8 cellular contexts compared by ENCODE assay signal in genomic region chr3:184561329-184562145, GRCh38. TPM values are rescaled to one million over a fixed set of nuclear protein-coding genes. Genes with fewer than 3 reads are reported as not detected.
DNase-seq lines count a peak whose midpoint lies in the region; ATAC-seq and TF ChIP-seq lines count a peak whose summit lies in the region.

EPHB3 (plus strand) TSS chr3:184561785; CDS start chr3:184562236, 451 bp downstream.

- no peaks in the 10 kb centered on the region for H3K36me3 ChIP-seq in iPS-20b (ENCODE audit: insufficient read depth, low read depth, low read length)
- no peaks in the 10 kb centered on the region for H3K36me3 ChIP-seq in skeletal muscle tissue (ENCODE audit: control insufficient read depth in 3 of 3, insufficient read depth in 3 of 3, low read length in 3 of 3)

- peak; percentile 93 for TF ChIP-seq CTCF in WTC11 (IDR thresholded peaks at IDR 0.05)
- peak; percentile 96 for TF ChIP-seq CTCF in cardiac fibroblast (IDR thresholded peaks at IDR 0.05; ENCODE audit: low read depth, low read length)

- H3K9me3 Mint-ChIP-seq in WTC11 = no peaks in the 10 kb centered on the region

- DNase-seq in AG08395 (ENCODE audit: low spot score) = peak; percentile 99
- peak; percentile 99 for DNase-seq in NCI-H2227 treated with DMSO at 0.1 percent for 48 hours (lab: John Stamatoyannopoulos, UW)
- DNase-seq in WTC11 (ENCODE audit: low spot score) = peak; percentile 99
- DNase-seq in cardiac fibroblast (ENCODE audit: low read depth in 2 of 2) = peak; percentile 99

- no peak within 1 kb of the TSS for H3K27ac Mint-ChIP-seq in WTC11

- peak within 1 kb of the TSS; percentile 71 for H3K4me3 Mint-ChIP-seq in WTC11

- H3K9me3 ChIP-seq in iPS-20b (ENCODE audit: insufficient read depth, low read depth, low read length) (no peaks in the 10 kb centered on the region), skeletal muscle tissue (ENCODE audit: control insufficient read depth in 3 of 3, low read length in 3 of 3) (no peaks in the 10 kb centered on the region)

- H3K27ac ChIP-seq in iPS-20b (ENCODE audit: low read length) = no peak within 1 kb of the TSS
- H3K27ac ChIP-seq in skeletal muscle tissue (ENCODE audit: low read depth, low read length) = no peak within 1 kb of the TSS

- POLR2A ChIA-PET in WTC11 (lab: Charles Lee) = interaction anchor here (0.6 to 1.4 kb wide), 9 partner anchors 12 to 451 kb away, joined by 3 to 7 read pairs (median 4); partner anchors contain the start of gene MAGEF1

- ATAC-seq in GM18909 (IDR thresholded peaks at IDR 0.05; ENCODE audit: poor library complexity, unreplicated experiment) = peak; percentile 86
- ATAC-seq in HG03196 (IDR thresholded peaks at IDR 0.05; ENCODE audit: unreplicated experiment) = peak; percentile 82
- peak; percentile 90 for ATAC-seq in WTC11

- no peaks in the 10 kb centered on the region for H3K36me3 Mint-ChIP-seq in WTC11

- CTCF ChIA-PET in WTC11 (lab: Charles Lee) = interaction anchor here (0.5 to 3.2 kb wide), 90 partner anchors 8 to 709 kb away, joined by 3 to 78 read pairs (median 5); partner anchors contain the start of genes MAGEF1 and VPS8

- H3K4me1 ChIP-seq in iPS-20b (ENCODE audit: insufficient read depth, low read length) (peaks cover 25% of the 10 kb centered on the region), skeletal muscle tissue (ENCODE audit: control insufficient read depth in 3 of 3, insufficient read depth in 3 of 3, low read length in 3 of 3) (peaks cover 10 to 25% (median 25%) of the 10 kb centered on the region in 3 donors)

- H3K9ac ChIP-seq in iPS-20b (ENCODE audit: low read depth, low read length) = no peak within 1 kb of the TSS
- H3K9ac ChIP-seq in skeletal muscle tissue (ENCODE audit: low read depth in 1 of 3, low read length in 3 of 3) = peak within 1 kb of the TSS; percentile 14 to 70 (median 34)

- H3K4me3 ChIP-seq in cardiac fibroblast (replicated peaks in 1 of 2; ENCODE audit: low read depth in 2 of 2, low read length in 2 of 2) = peak within 1 kb of the TSS; percentile 46 to 61
- peak within 1 kb of the TSS; percentile 44; the same call in 1 of the 2 replicates for H3K4me3 ChIP-seq in iPS-20b (ENCODE audit: low read length)
- H3K4me3 ChIP-seq in skeletal muscle tissue (ENCODE audit: low read length in 3 of 3) = peak within 1 kb of the TSS; percentile 70 to 71 (median 70)

- H3K27me3 Mint-ChIP-seq in WTC11 (ENCODE audit: low read depth) = peaks cover 88% of the 10 kb centered on the region

- peaks cover 61% of the 10 kb centered on the region for H3K4me1 Mint-ChIP-seq in WTC11

- H3K27me3 ChIP-seq in iPS-20b (ENCODE audit: insufficient read depth, low read length) (peaks cover 97% of the 10 kb centered on the region), skeletal muscle tissue (ENCODE audit: control insufficient read depth in 3 of 3, insufficient read depth in 3 of 3, low read length in 3 of 3) (peaks cover 18 to 39% (median 35%) of the 10 kb centered on the region in 3 donors)

TF ChIP-seq in WTC11, 78 proteins besides CTCF, POLR2A, EP300 and RAD21:
- TF ChIP-seq ZNF121 (CRISPR knock-in tag; IDR thresholded peaks at IDR 0.05) (peak; percentile 96), PRRX2 (CRISPR knock-in tag; IDR thresholded peaks at IDR 0.05) (no peak), SP1 (CRISPR knock-in tag; conservative IDR thresholded peaks at IDR 0.05) (peak; percentile 97), HMGXB4 (CRISPR knock-in tag; IDR thresholded peaks at IDR 0.05) (peak; percentile 65; the same call in 1 of the 2 replicates), FOXK1 (CRISPR knock-in tag; IDR thresholded peaks at IDR 0.05) (no peak), GTF2I (CRISPR knock-in tag; conservative IDR thresholded peaks at IDR 0.05) (no peak), E2F5 (CRISPR knock-in tag; IDR thresholded peaks at IDR 0.05) (peak; percentile 24; the same call in 1 of the 2 replicates), ZNF396 (CRISPR knock-in tag; IDR thresholded peaks at IDR 0.05; ENCODE audit: borderline replicate concordance) (no peak), ETV6 (CRISPR knock-in tag; IDR thresholded peaks at IDR 0.05) (peak; percentile 61; the same call in 1 of the 2 replicates), NFYB (CRISPR knock-in tag; conservative IDR thresholded peaks at IDR 0.05; ENCODE audit: low read depth) (peak; percentile 74)
- TF ChIP-seq, protein P1, sequence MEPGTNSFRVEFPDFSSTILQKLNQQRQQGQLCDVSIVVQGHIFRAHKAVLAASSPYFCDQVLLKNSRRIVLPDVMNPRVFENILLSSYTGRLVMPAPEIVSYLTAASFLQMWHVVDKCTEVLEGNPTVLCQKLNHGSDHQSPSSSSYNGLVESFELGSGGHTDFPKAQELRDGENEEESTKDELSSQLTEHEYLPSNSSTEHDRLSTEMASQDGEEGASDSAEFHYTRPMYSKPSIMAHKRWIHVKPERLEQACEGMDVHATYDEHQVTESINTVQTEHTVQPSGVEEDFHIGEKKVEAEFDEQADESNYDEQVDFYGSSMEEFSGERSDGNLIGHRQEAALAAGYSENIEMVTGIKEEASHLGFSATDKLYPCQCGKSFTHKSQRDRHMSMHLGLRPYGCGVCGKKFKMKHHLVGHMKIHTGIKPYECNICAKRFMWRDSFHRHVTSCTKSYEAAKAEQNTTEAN (CRISPR knock-in tag; IDR thresholded peaks at IDR 0.05) = 0 out of 2 replicates have a peak, but pooled peaks have one; percentile 33
- TF ChIP-seq, protein P2, sequence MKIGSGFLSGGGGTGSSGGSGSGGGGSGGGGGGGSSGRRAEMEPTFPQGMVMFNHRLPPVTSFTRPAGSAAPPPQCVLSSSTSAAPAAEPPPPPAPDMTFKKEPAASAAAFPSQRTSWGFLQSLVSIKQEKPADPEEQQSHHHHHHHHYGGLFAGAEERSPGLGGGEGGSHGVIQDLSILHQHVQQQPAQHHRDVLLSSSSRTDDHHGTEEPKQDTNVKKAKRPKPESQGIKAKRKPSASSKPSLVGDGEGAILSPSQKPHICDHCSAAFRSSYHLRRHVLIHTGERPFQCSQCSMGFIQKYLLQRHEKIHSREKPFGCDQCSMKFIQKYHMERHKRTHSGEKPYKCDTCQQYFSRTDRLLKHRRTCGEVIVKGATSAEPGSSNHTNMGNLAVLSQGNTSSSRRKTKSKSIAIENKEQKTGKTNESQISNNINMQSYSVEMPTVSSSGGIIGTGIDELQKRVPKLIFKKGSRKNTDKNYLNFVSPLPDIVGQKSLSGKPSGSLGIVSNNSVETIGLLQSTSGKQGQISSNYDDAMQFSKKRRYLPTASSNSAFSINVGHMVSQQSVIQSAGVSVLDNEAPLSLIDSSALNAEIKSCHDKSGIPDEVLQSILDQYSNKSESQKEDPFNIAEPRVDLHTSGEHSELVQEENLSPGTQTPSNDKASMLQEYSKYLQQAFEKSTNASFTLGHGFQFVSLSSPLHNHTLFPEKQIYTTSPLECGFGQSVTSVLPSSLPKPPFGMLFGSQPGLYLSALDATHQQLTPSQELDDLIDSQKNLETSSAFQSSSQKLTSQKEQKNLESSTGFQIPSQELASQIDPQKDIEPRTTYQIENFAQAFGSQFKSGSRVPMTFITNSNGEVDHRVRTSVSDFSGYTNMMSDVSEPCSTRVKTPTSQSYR (CRISPR knock-in tag; IDR thresholded peaks at IDR 0.05) = no peak

RNA-seq across cellular contexts. Expression of gene EPHB3, which starts in this region (rescaled TPM):
- 5.3 to 11.4 TPM (median 6.3 TPM) in 3 replicates for total RNA-seq in WTC11 (2021)
- 27.7 TPM for total RNA-seq in skeletal muscle tissue
